ENCODE assay signal across 15 cellular contexts in the genomic region with DNA sequence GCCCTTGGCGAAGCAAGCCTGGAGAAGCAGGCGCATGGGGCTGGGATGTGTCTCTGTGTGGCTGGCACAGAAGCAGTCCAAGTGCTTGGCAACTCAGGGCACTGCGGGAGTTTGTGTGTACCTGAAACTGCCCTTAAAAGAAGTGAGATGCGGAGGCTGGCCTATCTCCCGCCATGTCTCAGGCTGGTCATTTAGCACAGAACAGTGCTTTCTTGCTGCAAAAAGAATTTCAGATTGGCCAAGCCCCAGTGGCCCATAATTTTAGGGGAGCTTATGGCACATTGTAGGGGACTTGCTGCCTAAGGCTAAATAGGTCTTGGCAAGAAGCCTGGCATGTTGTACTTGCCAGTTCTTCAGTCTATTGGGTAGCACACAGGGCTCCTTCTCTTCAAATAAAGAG. TPM values are rescaled to one million over a fixed set of nuclear protein-coding genes. Genes with fewer than 3 reads are reported as not detected.
DNase-seq lines count a peak whose midpoint lies in the region; ATAC-seq and TF ChIP-seq lines count a peak whose summit lies in the region.
"Had no signal": no experiment of that assay in that cellular context is flagged by ENCODE, and none has a peak within 500 bp of the region (broad histone marks: within the 10 kb centered on the region; RNA-seq: fewer than 3 reads in every experiment).

No MANE protein-coding gene starts in this region.

- peaks cover 0 to 14% (median 0%) of the 10 kb centered on the region in 9 donors for H3K4me1 ChIP-seq in heart right ventricle
- peaks cover 0 to 6% of the 10 kb centered on the region in 2 donors for H3K4me1 ChIP-seq in right atrium auricular region
- peaks cover 15% of the 10 kb centered on the region for H3K4me1 ChIP-seq in mesenchymal stem cell (ENCODE audit: control insufficient read depth, insufficient read depth, low read depth, low read length)
- no peaks in the 10 kb centered on the region for H3K4me1 ChIP-seq in urinary bladder (ENCODE audit: insufficient read depth)

- no peak for TF ChIP-seq CTCF in heart right ventricle (IDR thresholded peaks at IDR 0.05)
- no peak for TF ChIP-seq CTCF in right atrium auricular region (IDR thresholded peaks at IDR 0.05)

- H3K36me3 ChIP-seq in heart right ventricle (no peaks in the 10 kb centered on the region), right atrium auricular region (no peaks in the 10 kb centered on the region), mesenchymal stem cell (ENCODE audit: control insufficient read depth in 1 of 2, insufficient read depth in 2 of 2, low read depth in 1 of 2, low read length in 2 of 2) (no peaks in the 10 kb centered on the region), urinary bladder (ENCODE audit: insufficient read depth) (no peaks in the 10 kb centered on the region)
- H3K36me3 ChIP-seq: gastrocnemius medialis had no signal

- H2BK15ac ChIP-seq in mesenchymal stem cell (ENCODE audit: low read depth, poor library complexity, severe bottlenecking), result no peak overlapping the region

- intact Hi-C loops in heart right ventricle (cut with DNase I), result no loop called here

- H3K27ac ChIP-seq in heart right ventricle, result no peak overlapping the region
- H3K27ac ChIP-seq in right atrium auricular region, result no peak overlapping the region
- H3K27ac ChIP-seq in mesenchymal stem cell (ENCODE audit: low read length, poor library complexity, severe bottlenecking), result no peak overlapping the region
- peak overlapping the region; percentile 54 for H3K27ac ChIP-seq in urinary bladder (ENCODE audit: low read depth)
- H3K27ac ChIP-seq: gastrocnemius medialis had no signal

- no peak overlapping the region for H2AFZ ChIP-seq in mesenchymal stem cell (ENCODE audit: low read depth, low read length)

- DNase-seq in heart right ventricle (peak; percentile 16 to 21), right atrium auricular region (ENCODE audit: low spot score) (no peak), anterior cingulate cortex (lab: John Stamatoyannopoulos, UW) (peak in 37 of 58 donors; percentile 13 to 78 (median 47)), mesenchymal stem cell (no peak), glomerular visceral epithelial cell (ENCODE audit: extremely low spot score) (no peak)
- no peak for DNase-seq in stimulated activated CD4-positive, alpha-beta T cell treated with anti-CD3 and anti-CD28 coated beads, Interleukin-15, amount 100 ng/mL, for 24 hours
- DNase-seq: CD8-positive, alpha-beta memory T cell; dermis blood vessel endothelial cell; gastrocnemius medialis; GOT3; NCI-H524 had no signal

- peak overlapping the region; percentile 20 for H2AK5ac ChIP-seq in mesenchymal stem cell (ENCODE audit: low read length, severe bottlenecking)

- H3K4ac ChIP-seq in mesenchymal stem cell (ENCODE audit: low read depth in 1 of 2, low read length in 2 of 2), result no peak overlapping the region

- H3K9ac ChIP-seq in mesenchymal stem cell (ENCODE audit: low read length), result no peak overlapping the region

- no peak overlapping the region for H3K18ac ChIP-seq in mesenchymal stem cell (ENCODE audit: low read depth in 1 of 2, low read length in 2 of 2)

- no peak overlapping the region for H3K14ac ChIP-seq in mesenchymal stem cell (ENCODE audit: low read length in 2 of 2)

- H4K8ac ChIP-seq in mesenchymal stem cell (ENCODE audit: low read length), result no peak overlapping the region

- H3K4me2 ChIP-seq in mesenchymal stem cell (ENCODE audit: low read length, poor library complexity, severe bottlenecking), result no peak overlapping the region

- WGBS in heart right ventricle, 2 donors, result 68 to 70% methylated on average over 5 of the region's 5 CpGs
- 98% methylated on average over 5 of the region's 5 CpGs for WGBS in mesenchymal stem cell
- 96% methylated on average over 5 of the region's 5 CpGs for WGBS in urinary bladder

- H3K27me3 ChIP-seq in heart right ventricle (peaks cover 0 to 6% (median 0%) of the 10 kb centered on the region in 7 donors), right atrium auricular region (no peaks in the 10 kb centered on the region), mesenchymal stem cell (ENCODE audit: control insufficient read depth in 1 of 2, insufficient read depth in 1 of 2, low read length in 2 of 2) (peaks cover 0 to 25% of the 10 kb centered on the region in 2 experiments)
- H3K27me3 ChIP-seq: gastrocnemius medialis had no signal

- no peaks in the 10 kb centered on the region for H3K9me3 ChIP-seq in heart right ventricle
- no peaks in the 10 kb centered on the region for H3K9me3 ChIP-seq in right atrium auricular region
- no peaks in the 10 kb centered on the region for H3K9me3 ChIP-seq in mesenchymal stem cell (ENCODE audit: control insufficient read depth, low read length)
- H3K9me3 ChIP-seq: gastrocnemius medialis had no signal

- no peak overlapping the region for H3K23ac ChIP-seq in mesenchymal stem cell (ENCODE audit: low read length in 2 of 2)

- H3K4me3 ChIP-seq in heart right ventricle (no peak overlapping the region), right atrium auricular region (no peak overlapping the region), mesenchymal stem cell (ENCODE audit: insufficient read depth in 1 of 2, low read depth in 1 of 2, low read length in 2 of 2) (no peak overlapping the region), urinary bladder (ENCODE audit: low read depth, low read length) (no peak overlapping the region)
- H3K4me3 ChIP-seq: gastrocnemius medialis had no signal

- no peak overlapping the region for H2BK12ac ChIP-seq in mesenchymal stem cell (ENCODE audit: low read length in 2 of 2)

- no peaks in the 10 kb centered on the region for H3K79me1 ChIP-seq in mesenchymal stem cell (replicated peaks; ENCODE audit: low read length, poor library complexity, severe bottlenecking)

- no peak overlapping the region for H2BK5ac ChIP-seq in mesenchymal stem cell (ENCODE audit: low read depth, low read length, poor library complexity, severe bottlenecking)

- peak overlapping the region; percentile 71 for H4K91ac ChIP-seq in mesenchymal stem cell (ENCODE audit: low read length)

- H2BK120ac ChIP-seq in mesenchymal stem cell (ENCODE audit: low read depth, low read length), result no peak overlapping the region

- ATAC-seq in heart right ventricle (peak in 7 of 8 donors; percentile 38 to 73 (median 59)), HG02642 (IDR thresholded peaks at IDR 0.05; ENCODE audit: poor library complexity, unreplicated experiment) (no peak)
- ATAC-seq: gastrocnemius medialis; natural killer cell treated with Interleukin-12 subunit alpha and Interleukin-12 subunit beta and Interleukin-15 and Interleukin-18, amount 100 ng/mL, for 72 hours; WTC11 had no signal

RNA-seq across cellular contexts. Expression of a gene that starts 16.4 kb away (rescaled TPM):
- total RNA-seq in heart right ventricle (1 to 10 TPM in 4 of 10 donors, under 1 TPM in 5, not detected in 1; 0.56 to 3.2 (median 0.90) TPM), right atrium auricular region (under 1 TPM in 1 of 2 donors, not detected in 1; 0.78 TPM), urinary bladder (79.8 TPM)
- polyA plus RNA-seq in heart right ventricle (under 1 TPM; 0.09 to 0.66 TPM), urinary bladder (10.5 TPM)
- not detected for polyA plus RNA-seq in mesenchymal stem cell (2013, experiment 1 of 2)
- polyA plus RNA-seq in mesenchymal stem cell (2013, experiment 2 of 2), result 0.01 TPM
- polyA plus RNA-seq: CD8-positive, alpha-beta memory T cell had no signal

Comparison
In these comparisons a context has a peak if more than half of its experiments do, and no peak if none do; other contexts are left out.
1. DNase-seq: peak in heart right ventricle (2 of 2) and anterior cingulate cortex (37 of 58); none in right atrium auricular region (single experiment), mesenchymal stem cell (single experiment), stimulated activated CD4-positive, alpha-beta T cell treated with anti-CD3 and anti-CD28 coated beads, Interleukin-15, amount 100 ng/mL, for 24 hours (single experiment) and glomerular visceral epithelial cell (single experiment).
2. RNA of a gene that starts 16.4 kb away (total RNA-seq): 79.8 TPM in urinary bladder (single experiment); 0.56 to 3.2 TPM in heart right ventricle and 0.78 TPM in right atrium auricular region; every median in the first group is over 10 times any median in the second.